In genomic region chr6:149510793-149511512, GRCh38 we compare ENCODE assay signal across 1 cellular context.
TF ChIP-seq lines count a peak whose summit lies in the region.

No MANE protein-coding gene starts in this region.

TF ChIP-seq in SK-N-SH treated with all-trans-retinoic acid at 6 μM for 48 hours, 23 proteins besides CTCF, POLR2A, EP300 and RAD21 (continued from another document):
- no peak for TF ChIP-seq POU6F1 (CRISPR knock-in tag; IDR thresholded peaks at IDR 0.05; ENCODE audit: borderline replicate concordance, low read depth)
- no peak for TF ChIP-seq RARB (CRISPR knock-in tag; IDR thresholded peaks at IDR 0.05)
- no peak for TF ChIP-seq TSHZ2 (CRISPR knock-in tag; IDR thresholded peaks at IDR 0.05)
- no peak for TF ChIP-seq OSR1 (CRISPR knock-in tag; IDR thresholded peaks at IDR 0.05)
- no peak for TF ChIP-seq ZC3H10 (CRISPR knock-in tag; IDR thresholded peaks at IDR 0.05)
- TF ChIP-seq ARNTL (CRISPR knock-in tag; IDR thresholded peaks at IDR 0.05; ENCODE audit: borderline replicate concordance, low read depth): no peak
- TF ChIP-seq ESRRG (CRISPR knock-in tag; IDR thresholded peaks at IDR 0.05): no peak
- TF ChIP-seq ZNF565 (CRISPR knock-in tag; conservative IDR thresholded peaks at IDR 0.05; ENCODE audit: low read depth): no peak
- TF ChIP-seq TOX (CRISPR knock-in tag; IDR thresholded peaks at IDR 0.05; ENCODE audit: borderline replicate concordance): no peak
- TF ChIP-seq BACH2 (CRISPR knock-in tag; IDR thresholded peaks at IDR 0.05; ENCODE audit: borderline replicate concordance): no peak
- TF ChIP-seq PPARA (CRISPR knock-in tag; IDR thresholded peaks at IDR 0.05; ENCODE audit: borderline replicate concordance): no peak
- TF ChIP-seq ISL1 (CRISPR knock-in tag; IDR thresholded peaks at IDR 0.05): no peak
- TF ChIP-seq PATZ1 (CRISPR knock-in tag; IDR thresholded peaks at IDR 0.05; ENCODE audit: borderline replicate concordance): no peak
- no peak for TF ChIP-seq ZFP3 (CRISPR knock-in tag; IDR thresholded peaks at IDR 0.05)
- TF ChIP-seq CSDC2 (CRISPR knock-in tag; IDR thresholded peaks at IDR 0.05): no peak
- no peak for TF ChIP-seq SNAI2 (CRISPR knock-in tag; IDR thresholded peaks at IDR 0.05)
- TF ChIP-seq CREB5 (CRISPR knock-in tag; IDR thresholded peaks at IDR 0.05; ENCODE audit: low read depth): no peak
- TF ChIP-seq TCF4 (CRISPR knock-in tag; IDR thresholded peaks at IDR 0.05; ENCODE audit: borderline replicate concordance): no peak
